ENCODE assay signal across 8 cellular contexts in the genomic region with DNA sequence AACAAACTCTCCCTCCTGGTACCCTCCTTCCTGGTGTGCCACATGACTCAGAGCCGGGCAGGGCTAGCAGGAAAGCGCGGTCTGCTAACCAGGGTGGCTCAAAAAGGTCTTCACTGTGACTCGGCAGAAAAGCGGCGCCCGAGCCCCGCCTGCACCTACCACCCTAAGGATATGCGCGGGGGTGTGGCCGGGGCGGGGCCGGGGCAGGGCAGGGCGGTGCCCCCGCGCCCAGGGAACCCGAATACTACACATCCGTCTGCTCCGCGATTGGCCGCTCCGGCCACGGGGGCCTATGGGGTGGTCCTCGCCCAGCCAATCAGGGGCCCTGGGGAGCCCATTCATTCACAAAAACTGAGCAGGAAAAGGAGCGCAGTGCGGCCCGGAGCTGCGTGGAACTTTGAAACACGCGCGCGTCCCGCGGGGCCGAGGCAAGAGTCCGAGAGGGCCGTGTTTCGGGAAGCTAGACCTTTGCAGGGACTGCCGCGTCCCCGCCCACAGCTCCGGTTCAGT. TPM values are rescaled to one million over a fixed set of nuclear protein-coding genes. Genes with fewer than 3 reads are reported as not detected.
A peak's percentile ranks its signal among the peaks of the same experiment; 100 is the strongest.
DNase-seq lines count a peak whose midpoint lies in the region; ATAC-seq, FAIRE-seq and TF ChIP-seq lines count a peak whose summit lies in the region.

No MANE protein-coding gene starts in this region.

- H3K27me3 ChIP-seq in NT2/D1 (ENCODE audit: insufficient read depth, insufficient read length) = peaks cover 11% of the 10 kb centered on the region

- DNase-seq in D721Med (ENCODE audit: insufficient read length, low spot score) (peak; percentile 91), HUDEP-2 (lab: John Stamatoyannopoulos, UW; ENCODE audit: unreplicated experiment in 76 of 76) (peak; percentile 36 to 94 (median 87)), NT2/D1 (ENCODE audit: low read depth, low spot score) (peak; percentile 96), epithelial cell of prostate (ENCODE audit: low read depth, low spot score) (peak; percentile 51), mucosa of descending colon (peak; percentile 87 to 96 (median 91))
- peak; percentile 92 for DNase-seq in activated CD8-positive, alpha-beta memory T cell treated with anti-CD3 and anti-CD28 coated beads, Interleukin-2, amount 50 U/mL, for 24 hours (ENCODE audit: extremely low read depth)
- peak; percentile 94 to 96 for DNase-seq in stimulated activated CD8-positive, alpha-beta memory T cell treated with anti-CD3 and anti-CD28 coated beads, Interleukin-2, amount 100 ng/mL, for 48 hours (ENCODE audit: low read depth in 2 of 2)

- ATAC-seq in GM21423 (IDR thresholded peaks at IDR 0.05; ENCODE audit: unreplicated experiment) = peak; percentile 82
- peak; percentile 88 for ATAC-seq in mucosa of descending colon

- peak overlapping the region; percentile 100 for H3K9ac ChIP-seq in NT2/D1 (ENCODE audit: insufficient read length, low read depth)

- FAIRE-seq in D721Med (lab: Jason Lieb, UNC) = no peak

- H3K4me3 ChIP-seq in NT2/D1 (ENCODE audit: insufficient read length, low read depth) (peak overlapping the region; percentile 99), mucosa of descending colon (peak overlapping the region; percentile 17)

- intact Hi-C loops in mucosa of descending colon (cut with DNase I, micrococcal nuclease) = no loop called here

- no peak for TF ChIP-seq CTCF in D721Med (IDR thresholded peaks at IDR 0.05; ENCODE audit: insufficient read depth, missing control alignments)
- no peak for TF ChIP-seq CTCF in mucosa of descending colon (IDR thresholded peaks at IDR 0.05)

- H3K27ac ChIP-seq in epithelial cell of prostate = peak overlapping the region; percentile 68

- peaks cover 38% of the 10 kb centered on the region for H3K4me1 ChIP-seq in NT2/D1 (ENCODE audit: insufficient read depth, insufficient read length)
- peaks cover 6% of the 10 kb centered on the region for H3K4me1 ChIP-seq in mucosa of descending colon (ENCODE audit: low read depth)

- peaks cover 56% of the 10 kb centered on the region for H3K36me3 ChIP-seq in NT2/D1 (ENCODE audit: insufficient read depth, insufficient read length, low read length)
- H3K36me3 ChIP-seq in mucosa of descending colon (ENCODE audit: low read depth) = no peaks in the 10 kb centered on the region

- H3K9me3 ChIP-seq in NT2/D1 (ENCODE audit: insufficient read depth, low read length) = no peaks in the 10 kb centered on the region
- H3K9me3 ChIP-seq in mucosa of descending colon = no peaks in the 10 kb centered on the region

RNA-seq across cellular contexts. Expression of gene LRP8, which starts 1.7 kb away (rescaled TPM):
- total RNA-seq in mucosa of descending colon = 1 to 10 TPM; 1.3 to 6.5 (median 1.4) TPM

Comparison
In these comparisons a context has a peak if more than half of its experiments do, and no peak if none do; other contexts are left out.
1. Peak in every context shown above with its lines: DNase-seq, ATAC-seq, H3K4me3 ChIP-seq and H3K27ac ChIP-seq.